Comparison of ENCODE assay signal across 12 cellular contexts in the genomic region with DNA sequence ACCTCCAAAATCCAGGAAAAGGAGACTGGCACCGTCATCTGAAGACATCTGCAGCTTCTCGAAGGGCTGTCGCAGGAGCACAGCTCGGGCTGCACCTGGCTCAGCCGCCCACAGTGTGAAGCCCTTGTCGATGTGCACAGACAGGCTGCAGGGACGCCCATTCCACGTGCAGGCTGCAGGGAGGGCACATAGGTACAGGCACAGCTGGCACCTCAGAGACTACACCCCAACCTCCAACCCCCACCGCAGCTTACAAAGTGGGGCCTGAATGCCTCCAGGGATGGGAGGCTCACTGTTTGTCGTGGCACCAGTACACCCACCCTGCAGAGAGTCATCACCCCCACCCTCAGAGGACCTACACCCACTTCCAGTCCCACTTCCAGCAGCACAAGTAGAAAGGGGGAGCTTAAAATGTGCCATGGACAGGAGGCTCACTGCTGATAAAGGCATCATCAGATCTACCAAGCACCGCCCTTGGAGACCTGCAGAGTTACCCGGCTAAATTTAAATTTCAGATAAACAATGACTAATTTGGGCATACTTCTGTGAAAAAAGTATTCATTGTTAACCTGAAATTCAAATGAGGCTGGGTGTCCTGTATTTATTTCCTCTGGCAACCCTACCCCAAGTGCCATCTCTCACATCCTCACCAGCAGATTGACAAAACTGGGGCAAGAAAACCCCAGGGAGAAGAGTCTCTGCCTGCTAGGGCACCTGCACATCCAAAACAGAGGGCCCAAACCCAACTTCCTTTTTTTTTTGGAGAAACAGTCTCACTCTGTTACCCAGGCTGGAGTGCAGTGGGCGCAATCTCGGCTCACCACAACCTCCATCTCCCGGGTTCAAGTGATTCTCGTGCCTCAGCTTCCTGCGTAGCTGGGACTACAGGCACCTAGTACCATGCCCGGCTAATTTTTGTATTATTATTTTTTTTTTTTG.
DNase-seq lines count a peak whose midpoint lies in the region; ATAC-seq lines count a peak whose summit lies in the region.
"Had no signal": no experiment of that assay in that cellular context is flagged by ENCODE, and none has a peak within 500 bp of the region (broad histone marks: within the 10 kb centered on the region; RNA-seq: fewer than 3 reads in every experiment).

No MANE protein-coding gene starts in this region.

- ATAC-seq in GM18861 (IDR thresholded peaks at IDR 0.05; ENCODE audit: unreplicated experiment): peak; percentile 61
- ATAC-seq in HG02610 (IDR thresholded peaks at IDR 0.05; ENCODE audit: unreplicated experiment): no peak

- DNase-seq in Kasumi-1 (lab: John Stamatoyannopoulos, UW): peak; percentile 21 to 34
- DNase-seq in caudate nucleus (lab: John Stamatoyannopoulos, UW): peak in 45 of 61 donors; percentile 3 to 90 (median 42)
- DNase-seq in putamen (ENCODE audit: low spot score): peak; percentile 64
- DNase-seq in retina: no peak
- DNase-seq in islet precursor cell: no peak
- DNase-seq: activated CD4-positive, alpha-beta T cell treated with anti-CD3 and anti-CD28 coated beads for 48 hours; activated gamma-delta T cell; Calu3; heart right ventricle had no signal

- peak overlapping the region; percentile 93 for H3K27ac ChIP-seq in caudate nucleus (ENCODE audit: low read depth, low read length)
- H3K27ac ChIP-seq: epithelial cell of prostate, heart right ventricle had no signal

Comparison
In these comparisons a context has a peak if more than half of its experiments do, and no peak if none do; other contexts are left out.
1. DNase-seq: peak in Kasumi-1 (2 of 2), caudate nucleus (45 of 61) and putamen (single experiment); none in retina (single experiment) and islet precursor cell (single experiment).